ENCODE assay signal across 11 cellular contexts in genomic region chr2:239276813-239277193, GRCh38.
DNase-seq lines count a peak whose midpoint lies in the region; ATAC-seq, FAIRE-seq and TF ChIP-seq lines count a peak whose summit lies in the region.
"Had no signal": no experiment of that assay in that cellular context is flagged by ENCODE, and none has a peak within 500 bp of the region (broad histone marks: within the 10 kb centered on the region; RNA-seq: fewer than 3 reads in every experiment).

No MANE protein-coding gene starts in this region.

- H3K27me3 ChIP-seq in skeletal muscle satellite cell (ENCODE audit: control insufficient read depth, insufficient read depth, low read length): no peaks in the 10 kb centered on the region
- H3K27me3 ChIP-seq: upper lobe of left lung had no signal

- POLR2A ChIA-PET in activated CD4-positive, alpha-beta T cell treated with anti-CD3 and anti-CD28 coated beads for 36 hours (lab: Charles Lee): no interaction called here
- POLR2A ChIA-PET in RWPE1 (lab: Yijun Ruan, JAX; ENCODE audit: low non-redundant PET) (no interaction called here), T-cell (lab: Charles Lee) (no interaction called here)

- no peak overlapping the region for H3K27ac Mint-ChIP-seq in activated CD4-positive, alpha-beta T cell treated with anti-CD3 and anti-CD28 coated beads for 36 hours
- no peak overlapping the region for H3K27ac Mint-ChIP-seq in T-cell

- H3K36me3 ChIP-seq in skeletal muscle satellite cell (ENCODE audit: insufficient read depth, low read length): no peaks in the 10 kb centered on the region
- H3K36me3 ChIP-seq: upper lobe of left lung had no signal

- H3K4me3 ChIP-seq in fibroblast of mammary gland (ENCODE audit: control insufficient read depth, low read depth, low read length) (no peak overlapping the region), skeletal muscle satellite cell (ENCODE audit: low read length) (peak overlapping the region; percentile 15)
- H3K4me3 ChIP-seq: upper lobe of left lung had no signal

- FAIRE-seq in GM12892 (lab: Jason Lieb, UNC): no peak
- FAIRE-seq: GM18507 had no signal

- H3K27me3 Mint-ChIP-seq in activated CD4-positive, alpha-beta T cell treated with anti-CD3 and anti-CD28 coated beads for 36 hours: peaks cover 23% of the 10 kb centered on the region
- H3K27me3 Mint-ChIP-seq in T-cell: no peaks in the 10 kb centered on the region

- H3K9me3 ChIP-seq in skeletal muscle satellite cell (replicated peaks; ENCODE audit: low read length): no peaks in the 10 kb centered on the region
- H3K9me3 ChIP-seq: upper lobe of left lung had no signal

- H3K27ac ChIP-seq in RWPE1: peak overlapping the region; percentile 93

- H3K4me2 ChIP-seq in skeletal muscle satellite cell (ENCODE audit: low read length): peak overlapping the region; percentile 71

- peak; percentile 14 for DNase-seq in activated CD4-positive, alpha-beta T cell treated with anti-CD3 and anti-CD28 coated beads for 36 hours
- DNase-seq in activated CD4-positive, alpha-beta T cell treated with anti-CD3 and anti-CD28 coated beads, Interleukin-2, amount 50 U/mL, for 4 hours: no peak
- DNase-seq in RWPE1 (ENCODE audit: low spot score) (no peak), fibroblast of mammary gland (ENCODE audit: low read depth) (no peak), NCI-H187 (lab: John Stamatoyannopoulos, UW) (no peak), GM12892 (ENCODE audit: insufficient read length) (no peak), T-cell (no peak)
- DNase-seq: Karpas-422 had no signal

- no peak for ATAC-seq in activated CD4-positive, alpha-beta T cell treated with anti-CD3 and anti-CD28 coated beads for 36 hours
- ATAC-seq in T-cell (replicated peaks in 1 of 4): no peak

- peaks cover 39% of the 10 kb centered on the region for H3K4me1 Mint-ChIP-seq in activated CD4-positive, alpha-beta T cell treated with anti-CD3 and anti-CD28 coated beads for 36 hours
- peaks cover 50 to 69% (median 68%) of the 10 kb centered on the region in 3 donors for H3K4me1 Mint-ChIP-seq in T-cell

- intact Hi-C loops in activated CD4-positive, alpha-beta T cell treated with anti-CD3 and anti-CD28 coated beads for 36 hours (cut with DNase I, micrococcal nuclease): loop anchor here in 1 of 2 experiments (10.0 kb wide), 1 partner anchor 648 kb away; no protein-coding TSS in a partner anchor

- H3K9me3 Mint-ChIP-seq in activated CD4-positive, alpha-beta T cell treated with anti-CD3 and anti-CD28 coated beads for 36 hours (ENCODE audit: low read depth): no peaks in the 10 kb centered on the region
- no peaks in the 10 kb centered on the region for H3K9me3 Mint-ChIP-seq in T-cell

- TF ChIP-seq POLR2A in GM12892 (IDR thresholded peaks at IDR 0.05; ENCODE audit: low read depth, low read length): no peak

- TF ChIP-seq CTCF in RWPE1 (conservative IDR thresholded peaks at IDR 0.05; ENCODE audit: low read depth) (no peak), fibroblast of mammary gland (conservative IDR thresholded peaks at IDR 0.05; ENCODE audit: control insufficient read depth, insufficient read depth, low read depth, low read length) (peak; percentile 4)

- no peak overlapping the region for H3K4me3 Mint-ChIP-seq in activated CD4-positive, alpha-beta T cell treated with anti-CD3 and anti-CD28 coated beads for 36 hours
- H3K4me3 Mint-ChIP-seq in T-cell: peak overlapping the region in 1 of 3 donors; percentile 29

- H3K36me3 Mint-ChIP-seq in activated CD4-positive, alpha-beta T cell treated with anti-CD3 and anti-CD28 coated beads for 36 hours (ENCODE audit: low read depth): peaks cover 9% of the 10 kb centered on the region
- H3K36me3 Mint-ChIP-seq in T-cell: peaks cover 2% of the 10 kb centered on the region

- H3K4me1 ChIP-seq in skeletal muscle satellite cell (ENCODE audit: control insufficient read depth, insufficient read depth, low read length): peaks cover 61% of the 10 kb centered on the region

- H3K9ac ChIP-seq in skeletal muscle satellite cell (ENCODE audit: low read depth, low read length): peak overlapping the region; percentile 78

- CTCF ChIA-PET in activated CD4-positive, alpha-beta T cell treated with anti-CD3 and anti-CD28 coated beads for 36 hours (lab: Charles Lee): no interaction called here
- CTCF ChIA-PET in RWPE1 (lab: Yijun Ruan, JAX) (interaction anchor here (1.0 kb wide), 1 partner anchor 133 kb away, joined by 3 read pairs; no protein-coding TSS in a partner anchor), T-cell (lab: Charles Lee) (interaction anchor here (0.9 to 1.1 kb wide), 2 partner anchors 19 to 105 kb away, joined by 5 to 8 read pairs; no protein-coding TSS in a partner anchor)
